Comparison of ENCODE assay signal across 1 cellular context in genomic region chr12:4700621-4701026, GRCh38.
TF ChIP-seq lines count a peak whose summit lies in the region.

No MANE protein-coding gene starts in this region.

TF ChIP-seq in IMR-90, 13 proteins besides CTCF, POLR2A, EP300 and RAD21 (continued from another document):
- no peak for TF ChIP-seq ELK1 (IDR thresholded peaks at IDR 0.05; ENCODE audit: borderline replicate concordance, low read depth, low read length)
- TF ChIP-seq BHLHE40 (IDR thresholded peaks at IDR 0.05; ENCODE audit: low read depth, low read length): no peak
- no peak for TF ChIP-seq NFE2L2 (IDR thresholded peaks at IDR 0.05; ENCODE audit: low read depth, low read length)
- TF ChIP-seq FOS (IDR thresholded peaks at IDR 0.05; ENCODE audit: low read depth, low read length): no peak
- TF ChIP-seq CEBPB (IDR thresholded peaks at IDR 0.05; ENCODE audit: low read depth, low read length): no peak
- no peak for TF ChIP-seq MAZ (IDR thresholded peaks at IDR 0.05; ENCODE audit: borderline replicate concordance, low read depth, low read length)
